8 cellular contexts compared by ENCODE assay signal in the genomic region with DNA sequence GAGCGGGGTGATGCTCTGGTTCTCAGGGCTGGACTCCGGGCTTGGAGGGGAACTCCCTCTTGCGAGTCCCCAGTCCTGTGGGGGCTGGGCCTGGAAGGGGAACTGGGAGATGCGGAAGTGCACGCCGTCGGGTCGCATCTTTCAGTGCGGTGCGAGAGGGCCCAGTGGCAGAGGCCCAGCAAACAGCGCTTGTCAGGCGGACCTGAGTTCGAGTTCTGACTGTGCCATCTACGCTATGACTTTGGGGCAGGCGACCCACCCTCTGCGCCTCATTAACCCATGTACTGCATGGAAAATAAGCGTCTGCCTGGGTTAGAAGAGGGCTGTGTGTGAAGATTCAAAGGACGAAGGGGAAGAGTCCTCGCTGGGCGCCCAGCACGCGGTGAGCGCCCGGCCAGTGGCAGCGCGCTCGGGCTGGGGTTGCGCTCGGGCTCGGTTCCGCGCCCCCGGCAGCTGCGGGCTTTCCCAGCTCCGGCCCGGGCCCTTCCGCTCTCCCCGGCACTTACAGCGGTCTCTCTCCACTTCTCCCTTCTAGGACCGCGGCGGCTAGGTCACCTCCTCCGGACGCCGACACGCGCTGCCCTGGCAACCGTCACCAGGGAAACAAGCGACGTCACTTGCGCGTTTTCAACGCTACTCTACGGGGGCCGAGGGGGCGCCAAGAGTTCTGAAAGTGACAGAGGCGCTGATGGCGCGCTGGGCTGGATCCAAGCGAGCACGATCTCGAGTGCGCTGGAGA. TPM values are rescaled to one million over a fixed set of nuclear protein-coding genes. Genes with fewer than 3 reads are reported as not detected.
A peak's percentile ranks its signal among the peaks of the same experiment; 100 is the strongest.
DNase-seq lines count a peak whose midpoint lies in the region; ATAC-seq and TF ChIP-seq lines count a peak whose summit lies in the region.

CCDC13 (minus strand) TSS at position 584 of the 739 bp plus-strand sequence. CDS start 14,908 bp downstream, outside the sequence.

- peak within 1 kb of the TSS; percentile 70 for H3K27ac ChIP-seq in iPS-20b (ENCODE audit: low read length)

- no peaks in the 10 kb centered on the region for H3K36me3 ChIP-seq in iPS-20b (ENCODE audit: insufficient read depth, low read depth, low read length)
- H3K36me3 ChIP-seq in skeletal muscle satellite cell (ENCODE audit: insufficient read depth, low read length), result no peaks in the 10 kb centered on the region

- H3K4me3 ChIP-seq in iPS-20b (ENCODE audit: low read length), result peak within 1 kb of the TSS; percentile 95
- peak within 1 kb of the TSS; percentile 69 for H3K4me3 ChIP-seq in skeletal muscle satellite cell (ENCODE audit: low read length)

- peak within 1 kb of the TSS; percentile 85; the same call in 1 of the 2 replicates for H3K9ac ChIP-seq in iPS-20b (ENCODE audit: low read depth, low read length)
- peak within 1 kb of the TSS; percentile 70 for H3K9ac ChIP-seq in skeletal muscle satellite cell (ENCODE audit: low read depth, low read length)

- H3K9me3 ChIP-seq in iPS-20b (ENCODE audit: insufficient read depth, low read depth, low read length), result no peaks in the 10 kb centered on the region
- no peaks in the 10 kb centered on the region for H3K9me3 ChIP-seq in skeletal muscle satellite cell (replicated peaks; ENCODE audit: low read length)

- DNase-seq in NCI-H1930 (lab: John Stamatoyannopoulos, UW), result peak; percentile 76 to 86
- DNase-seq in UCSD-AML1 (lab: John Stamatoyannopoulos, UW; ENCODE audit: unreplicated experiment), result peak; percentile 93
- DNase-seq in brain pericyte (ENCODE audit: low read depth, low spot score), result peak; percentile 49
- DNase-seq in HuH-7 (ENCODE audit: low spot score), result no peak

- peak within 1 kb of the TSS; percentile 81 for H3K4me2 ChIP-seq in skeletal muscle satellite cell (ENCODE audit: low read length)

- H3K4me1 ChIP-seq in iPS-20b (ENCODE audit: insufficient read depth, low read length) (peaks cover 2% of the 10 kb centered on the region; the same call in 1 of the 2 replicates), skeletal muscle satellite cell (ENCODE audit: control insufficient read depth, insufficient read depth, low read length) (peaks cover 14% of the 10 kb centered on the region)

- ATAC-seq in HG02840 (IDR thresholded peaks at IDR 0.05; ENCODE audit: low FRiP score, unreplicated experiment), result peak; percentile 99

- H3K27me3 ChIP-seq in iPS-20b (ENCODE audit: insufficient read depth, low read length), result peaks cover 20% of the 10 kb centered on the region
- H3K27me3 ChIP-seq in skeletal muscle satellite cell (ENCODE audit: control insufficient read depth, insufficient read depth, low read length), result no peaks in the 10 kb centered on the region

- TF ChIP-seq POLR2A in GM15510 (IDR thresholded peaks at IDR 0.05; ENCODE audit: borderline replicate concordance, extremely low read depth, insufficient read length), result peak; percentile 63

RNA-seq across cellular contexts. Expression of gene CCDC13, which starts in this region (rescaled TPM):
- 0.51 and 0.87 TPM in 2 replicates for total RNA-seq in skeletal muscle satellite cell (2012; rRNA removed)
